In the genomic region with DNA sequence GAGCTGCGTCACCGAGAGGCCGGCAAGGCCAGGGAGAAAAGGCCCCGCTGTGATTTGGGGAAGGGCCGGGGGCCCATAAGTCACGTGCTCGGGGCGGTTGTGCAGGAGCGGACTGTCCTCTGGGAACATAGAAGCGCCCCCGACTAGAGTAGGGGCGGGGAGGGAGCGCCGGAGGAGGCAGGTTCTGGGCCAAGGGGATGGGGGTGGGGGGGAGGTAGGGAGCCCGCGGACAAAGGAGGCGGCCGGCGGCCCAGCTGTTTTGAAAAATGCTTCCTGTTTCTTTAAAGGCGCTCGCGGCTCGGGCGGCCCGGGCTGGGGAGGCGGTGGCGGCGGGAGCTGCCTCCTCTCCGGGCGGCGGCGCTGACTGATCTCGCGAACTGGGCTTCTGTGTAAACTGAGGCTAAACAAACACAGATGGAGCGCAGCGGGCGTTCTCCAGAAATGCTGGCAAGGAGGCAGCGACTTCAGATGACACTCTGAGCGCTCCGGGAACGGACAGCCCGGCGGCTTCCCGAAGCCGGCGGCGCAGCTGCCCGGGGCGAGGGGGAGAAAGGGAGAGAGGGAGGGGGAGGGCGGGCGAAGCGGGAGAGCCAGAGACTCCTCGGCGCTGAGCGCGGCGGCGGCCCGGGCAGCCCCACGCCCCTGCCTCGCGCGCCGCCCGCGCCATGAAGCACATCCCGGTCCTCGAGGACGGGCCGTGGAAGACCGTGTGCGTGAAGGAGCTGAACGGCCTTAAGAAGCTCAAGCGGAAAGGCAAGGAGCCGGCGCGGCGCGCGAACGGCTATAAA, we compare ENCODE assay signal across 8 cellular contexts. TPM values are rescaled to one million over a fixed set of nuclear protein-coding genes. Genes with fewer than 3 reads are reported as not detected.
DNase-seq lines count a peak whose midpoint lies in the region; ATAC-seq and TF ChIP-seq lines count a peak whose summit lies in the region.

A gene with protein sequence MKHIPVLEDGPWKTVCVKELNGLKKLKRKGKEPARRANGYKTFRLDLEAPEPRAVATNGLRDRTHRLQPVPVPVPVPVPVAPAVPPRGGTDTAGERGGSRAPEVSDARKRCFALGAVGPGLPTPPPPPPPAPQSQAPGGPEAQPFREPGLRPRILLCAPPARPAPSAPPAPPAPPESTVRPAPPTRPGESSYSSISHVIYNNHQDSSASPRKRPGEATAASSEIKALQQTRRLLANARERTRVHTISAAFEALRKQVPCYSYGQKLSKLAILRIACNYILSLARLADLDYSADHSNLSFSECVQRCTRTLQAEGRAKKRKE (plus strand): TSS at position 467 of the 788 bp plus-strand sequence. CDS start 199 bp downstream, at position 666.

- in situ Hi-C loops in astrocyte of the cerebellum (cut with HindIII; ENCODE audit: low sequenced_read_pairs): loop anchor here (5.0 kb wide), 2 partner anchors 46 to 329 kb away; no protein-coding TSS in a partner anchor

- no peak within 1 kb of the TSS for H3K4ac ChIP-seq in trophoblast cell (ENCODE audit: low read depth, low read length)

- ATAC-seq in HG03439 (IDR thresholded peaks at IDR 0.05; ENCODE audit: unreplicated experiment): no peak
- no peak for ATAC-seq in HG02571 (IDR thresholded peaks at IDR 0.05; ENCODE audit: unreplicated experiment)

- H3K79me2 ChIP-seq in ACC112 (ENCODE audit: control insufficient read depth, insufficient read depth, low read length, unreplicated experiment) (peaks cover 48% of the 10 kb centered on the region), trophoblast cell (ENCODE audit: control insufficient read depth, insufficient read depth, low read length, poor library complexity) (no peaks in the 10 kb centered on the region)

- peak within 1 kb of the TSS; percentile 48 for H2AFZ ChIP-seq in ACC112 (ENCODE audit: low read length, unreplicated experiment)
- H2AFZ ChIP-seq in trophoblast cell (ENCODE audit: insufficient read depth, low read length, poor library complexity): peak within 1 kb of the TSS; percentile 84

- H3K4me3 ChIP-seq in ACC112 (ENCODE audit: low read depth, low read length) (peak within 1 kb of the TSS; percentile 96), astrocyte of the cerebellum (ENCODE audit: low read depth, low read length) (peak within 1 kb of the TSS; percentile 90), trophoblast cell (ENCODE audit: low read depth, low read length) (peak within 1 kb of the TSS; percentile 72)

- H3K27me3 ChIP-seq in ACC112 (ENCODE audit: insufficient read depth, low read length): no peaks in the 10 kb centered on the region
- H3K27me3 ChIP-seq in trophoblast cell (ENCODE audit: insufficient read depth, low read length): peaks cover 41% of the 10 kb centered on the region

- H3K79me1 ChIP-seq in trophoblast cell (ENCODE audit: low read length): peaks cover 8% of the 10 kb centered on the region

- no peak within 1 kb of the TSS for H2BK5ac ChIP-seq in trophoblast cell (ENCODE audit: low read depth, low read length, poor library complexity)

- peak; percentile 58 for DNase-seq in GM10248 (ENCODE audit: extremely low spot score)
- peak; percentile 79 for DNase-seq in NCI-H510A treated with DMSO at 0.1 percent for 48 hours (lab: John Stamatoyannopoulos, UW)
- no peak for DNase-seq in astrocyte of the cerebellum (ENCODE audit: low read depth)
- peak; percentile 76 for DNase-seq in hepatic stellate cell (ENCODE audit: low spot score)
- DNase-seq in trophoblast cell: peak; percentile 47 to 70

- POLR2A ChIA-PET in GM10248 (lab: Yijun Ruan, JAX): no interaction called here

- no peak within 1 kb of the TSS for H2BK12ac ChIP-seq in trophoblast cell (ENCODE audit: low read length)

- H3K4me2 ChIP-seq in trophoblast cell (ENCODE audit: low read length): peak within 1 kb of the TSS; percentile 94

- CTCF ChIA-PET in GM10248 (lab: Yijun Ruan, JAX): interaction anchor here (0.8 to 2.4 kb wide), 4 partner anchors 10 to 117 kb away, joined by 3 to 6 read pairs (median 4); no protein-coding TSS in a partner anchor

- no peaks in the 10 kb centered on the region for H3K36me3 ChIP-seq in ACC112 (ENCODE audit: insufficient read depth, low read length)
- H3K36me3 ChIP-seq in trophoblast cell (ENCODE audit: control insufficient read depth in 1 of 2, insufficient read depth in 2 of 2, low read length in 2 of 2): no peaks in the 10 kb centered on the region

- H3K27ac ChIP-seq in ACC112 (ENCODE audit: low read depth, low read length) (peak within 1 kb of the TSS; percentile 34), trophoblast cell (ENCODE audit: low read depth, low read length) (no peak within 1 kb of the TSS)

- peak within 1 kb of the TSS; percentile 48 for H3K9ac ChIP-seq in trophoblast cell (ENCODE audit: low read length)

- peak within 1 kb of the TSS; percentile 34 for H4K8ac ChIP-seq in trophoblast cell (ENCODE audit: low read depth, low read length)

- H2BK120ac ChIP-seq in trophoblast cell (ENCODE audit: insufficient read depth, low read length, poor library complexity): peak within 1 kb of the TSS; percentile 14

- H3K23ac ChIP-seq in trophoblast cell (ENCODE audit: low read length): no peak within 1 kb of the TSS

- H4K91ac ChIP-seq in trophoblast cell (ENCODE audit: low read depth, low read length): peak within 1 kb of the TSS; percentile 59

- peak within 1 kb of the TSS; percentile 22 for H4K12ac ChIP-seq in trophoblast cell (ENCODE audit: low read depth, low read length)

- WGBS in trophoblast cell (ENCODE audit: extremely low coverage, insufficient coverage, insufficient read length): no CpG with 5 or more reads among the region's 81 CpGs

- H3K18ac ChIP-seq in trophoblast cell (ENCODE audit: low read length): peak within 1 kb of the TSS; percentile 26

- no peak within 1 kb of the TSS for H2AK5ac ChIP-seq in trophoblast cell (ENCODE audit: low read length)

- H3K14ac ChIP-seq in trophoblast cell (ENCODE audit: low read length): no peak within 1 kb of the TSS

- peaks cover 5% of the 10 kb centered on the region for H3K9me3 ChIP-seq in trophoblast cell (ENCODE audit: insufficient read depth, low read depth, low read length)

- TF ChIP-seq CTCF in GM10248 (IDR thresholded peaks at IDR 0.05; ENCODE audit: control extremely low read depth, extremely low read depth, low read depth, missing control alignments) (no peak), astrocyte of the cerebellum (IDR thresholded peaks at IDR 0.05; ENCODE audit: low read depth, low read length, missing control alignments) (no peak)

- H3K4me1 ChIP-seq in ACC112 (ENCODE audit: control insufficient read depth, insufficient read depth, low read length, unreplicated experiment) (peaks cover 40% of the 10 kb centered on the region), trophoblast cell (ENCODE audit: control insufficient read depth in 1 of 2, insufficient read depth in 2 of 2, low read length in 2 of 2) (peaks cover 4 to 17% of the 10 kb centered on the region in 2 experiments)

RNA-seq across cellular contexts. Expression of the gene that starts here (rescaled TPM):
- polyA plus RNA-seq in trophoblast cell (2013): 1.8 and 2.0 TPM in 2 replicates
